In the genomic region with DNA sequence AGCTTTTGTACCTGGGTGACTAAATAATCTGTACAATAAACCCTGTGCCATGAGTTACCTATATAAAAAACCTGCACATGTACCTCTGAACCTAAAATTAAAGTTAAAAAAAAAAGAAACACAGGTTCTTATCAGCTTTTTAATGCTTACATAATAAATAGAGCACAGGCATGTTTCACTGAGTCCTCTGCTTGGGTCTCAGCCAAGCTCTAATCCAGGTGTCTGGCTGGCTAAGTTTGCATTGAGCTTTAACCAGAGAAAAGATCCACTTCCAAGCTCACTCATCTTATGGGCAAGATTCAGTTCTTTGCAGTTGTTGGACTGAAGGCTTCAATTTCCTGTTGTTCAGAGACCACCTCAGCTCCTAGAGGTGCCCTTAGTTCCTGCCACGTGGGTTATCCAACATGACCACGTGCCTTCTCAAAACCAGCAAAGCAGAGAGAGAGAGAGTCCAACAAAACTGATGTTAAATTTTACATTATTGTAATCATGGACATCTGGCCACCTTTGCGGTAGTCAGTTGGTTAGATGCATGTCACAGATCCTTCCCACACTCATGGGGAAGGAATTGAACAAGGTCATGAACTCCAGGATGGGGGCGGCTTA, we compare ENCODE assay signal across 26 cellular contexts.
"Had no signal": no experiment of that assay in that cellular context is flagged by ENCODE, and none has a peak within 500 bp of the region (broad histone marks: within the 10 kb centered on the region; RNA-seq: fewer than 3 reads in every experiment).

No MANE protein-coding gene starts in this region.

- FAIRE-seq: endometrium, frontal cortex had no signal

- H3K4me1 ChIP-seq: sigmoid colon, spleen, tibial nerve, upper lobe of right lung, vagina had no signal

- ATAC-seq: effector memory CD8-positive, alpha-beta T cell; left colon; left ventricle myocardium superior; natural killer cell; stimulated activated memory B cell treated with anti-CD40 and anti-IgM and Interleukin-4, amounts not matched to agents 10 μg/mL and 1 μg/mL and 100 μg/mL, for 72 hours; stimulated activated naive CD8-positive, alpha-beta T cell treated with anti-CD3 and anti-CD28 coated beads, Interleukin-15, Interleukin-2, amounts not matched to agents 100 U/mL and 50 U/mL, for 24 hours; upper lobe of right lung had no signal

- H3K27me3 ChIP-seq: ovary, sigmoid colon, tibial nerve, upper lobe of right lung, vagina had no signal

- H3K4me3 ChIP-seq: esophagus squamous epithelium, lung, ovary, sigmoid colon, spleen, thoracic aorta, tibial nerve, upper lobe of right lung, vagina had no signal

- H3K36me3 ChIP-seq: esophagus squamous epithelium, ovary, sigmoid colon, spleen, thoracic aorta, tibial nerve, upper lobe of right lung, vagina had no signal

- H3K27ac ChIP-seq: esophagus squamous epithelium, ovary, sigmoid colon, spleen, thoracic aorta, tibial nerve, upper lobe of right lung, vagina had no signal

- H3K9me3 ChIP-seq: vagina had no signal

- DNase-seq: cortex of kidney; effector memory CD8-positive, alpha-beta T cell; erythroblast; esophagus squamous epithelium; hypothalamus; immature natural killer cell; islet precursor cell; kidney glomerular epithelial cell; left colon; left ventricle myocardium superior; natural killer cell; occipital lobe; ovary; retina; sigmoid colon; spleen; stimulated activated CD4-positive, alpha-beta T cell treated with anti-CD3 and anti-CD28 coated beads, Interleukin-4, amount 100 ng/mL, for 4 hours; stimulated activated naive CD8-positive, alpha-beta T cell treated with anti-CD3 and anti-CD28 coated beads, Interleukin-15, Interleukin-2, amounts not matched to agents 100 U/mL and 50 U/mL, for 24 hours; upper lobe of right lung had no signal
